Comparison of ENCODE assay signal across 2 cellular contexts in genomic region chr20:3483784-3484183, GRCh38.
TF ChIP-seq lines count a peak whose summit lies in the region.

No MANE protein-coding gene starts in this region.

TF ChIP-seq in HCT116, 20 proteins besides CTCF, POLR2A, EP300 and RAD21 (continued from another document):
- peak; percentile 32; the same call in 1 of the 2 replicates for TF ChIP-seq CEBPB (IDR thresholded peaks at IDR 0.05; ENCODE audit: low read depth)
- no peak for TF ChIP-seq EZH2 (IDR thresholded peaks at IDR 0.05)

TF ChIP-seq in SK-N-SH treated with all-trans-retinoic acid at 6 μM for 48 hours, 23 proteins besides CTCF, POLR2A, EP300 and RAD21 (continued from another document):
- TF ChIP-seq, protein P1, sequence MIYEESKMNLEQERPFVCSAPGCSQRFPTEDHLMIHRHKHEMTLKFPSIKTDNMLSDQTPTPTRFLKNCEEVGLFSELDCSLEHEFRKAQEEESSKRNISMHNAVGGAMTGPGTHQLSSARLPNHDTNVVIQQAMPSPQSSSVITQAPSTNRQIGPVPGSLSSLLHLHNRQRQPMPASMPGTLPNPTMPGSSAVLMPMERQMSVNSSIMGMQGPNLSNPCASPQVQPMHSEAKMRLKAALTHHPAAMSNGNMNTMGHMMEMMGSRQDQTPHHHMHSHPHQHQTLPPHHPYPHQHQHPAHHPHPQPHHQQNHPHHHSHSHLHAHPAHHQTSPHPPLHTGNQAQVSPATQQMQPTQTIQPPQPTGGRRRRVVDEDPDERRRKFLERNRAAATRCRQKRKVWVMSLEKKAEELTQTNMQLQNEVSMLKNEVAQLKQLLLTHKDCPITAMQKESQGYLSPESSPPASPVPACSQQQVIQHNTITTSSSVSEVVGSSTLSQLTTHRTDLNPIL (CRISPR knock-in tag; IDR thresholded peaks at IDR 0.05; ENCODE audit: low read depth), result no peak
- TF ChIP-seq TCF4 (CRISPR knock-in tag; IDR thresholded peaks at IDR 0.05; ENCODE audit: borderline replicate concordance), result no peak
- TF ChIP-seq BACH2 (CRISPR knock-in tag; IDR thresholded peaks at IDR 0.05; ENCODE audit: borderline replicate concordance), result no peak
- no peak for TF ChIP-seq ZFP30 (CRISPR knock-in tag; IDR thresholded peaks at IDR 0.05)
- no peak for TF ChIP-seq PPARA (CRISPR knock-in tag; IDR thresholded peaks at IDR 0.05; ENCODE audit: borderline replicate concordance)
- TF ChIP-seq, protein P2, sequence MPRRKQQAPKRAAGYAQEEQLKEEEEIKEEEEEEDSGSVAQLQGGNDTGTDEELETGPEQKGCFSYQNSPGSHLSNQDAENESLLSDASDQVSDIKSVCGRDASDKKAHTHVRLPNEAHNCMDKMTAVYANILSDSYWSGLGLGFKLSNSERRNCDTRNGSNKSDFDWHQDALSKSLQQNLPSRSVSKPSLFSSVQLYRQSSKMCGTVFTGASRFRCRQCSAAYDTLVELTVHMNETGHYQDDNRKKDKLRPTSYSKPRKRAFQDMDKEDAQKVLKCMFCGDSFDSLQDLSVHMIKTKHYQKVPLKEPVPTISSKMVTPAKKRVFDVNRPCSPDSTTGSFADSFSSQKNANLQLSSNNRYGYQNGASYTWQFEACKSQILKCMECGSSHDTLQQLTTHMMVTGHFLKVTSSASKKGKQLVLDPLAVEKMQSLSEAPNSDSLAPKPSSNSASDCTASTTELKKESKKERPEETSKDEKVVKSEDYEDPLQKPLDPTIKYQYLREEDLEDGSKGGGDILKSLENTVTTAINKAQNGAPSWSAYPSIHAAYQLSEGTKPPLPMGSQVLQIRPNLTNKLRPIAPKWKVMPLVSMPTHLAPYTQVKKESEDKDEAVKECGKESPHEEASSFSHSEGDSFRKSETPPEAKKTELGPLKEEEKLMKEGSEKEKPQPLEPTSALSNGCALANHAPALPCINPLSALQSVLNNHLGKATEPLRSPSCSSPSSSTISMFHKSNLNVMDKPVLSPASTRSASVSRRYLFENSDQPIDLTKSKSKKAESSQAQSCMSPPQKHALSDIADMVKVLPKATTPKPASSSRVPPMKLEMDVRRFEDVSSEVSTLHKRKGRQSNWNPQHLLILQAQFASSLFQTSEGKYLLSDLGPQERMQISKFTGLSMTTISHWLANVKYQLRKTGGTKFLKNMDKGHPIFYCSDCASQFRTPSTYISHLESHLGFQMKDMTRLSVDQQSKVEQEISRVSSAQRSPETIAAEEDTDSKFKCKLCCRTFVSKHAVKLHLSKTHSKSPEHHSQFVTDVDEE (CRISPR knock-in tag; IDR thresholded peaks at IDR 0.05), result no peak
- no peak for TF ChIP-seq ISL1 (CRISPR knock-in tag; IDR thresholded peaks at IDR 0.05)
- TF ChIP-seq RARB (CRISPR knock-in tag; IDR thresholded peaks at IDR 0.05), result no peak
